Comparison of ENCODE assay signal across 8 cellular contexts in genomic region chr2:11784747-11785610, GRCh38. TPM values are rescaled to one million over a fixed set of nuclear protein-coding genes. Genes with fewer than 3 reads are reported as not detected.
A peak's percentile ranks its signal among the peaks of the same experiment; 100 is the strongest.
DNase-seq lines count a peak whose midpoint lies in the region; ATAC-seq, FAIRE-seq and TF ChIP-seq lines count a peak whose summit lies in the region.

No MANE protein-coding gene starts in this region.

- H3K4me1 ChIP-seq in astrocyte (ENCODE audit: insufficient read depth, low read length) (peaks cover 7% of the 10 kb centered on the region), hepatocyte (ENCODE audit: insufficient read depth) (no peaks in the 10 kb centered on the region)

- no peak for ATAC-seq in GM19467 (IDR thresholded peaks at IDR 0.05; ENCODE audit: unreplicated experiment)
- ATAC-seq in GM21515 (IDR thresholded peaks at IDR 0.05; ENCODE audit: unreplicated experiment): no peak

- H2AFZ ChIP-seq in astrocyte (ENCODE audit: low read depth, low read length) (peak overlapping the region; percentile 97), hepatocyte (no peak overlapping the region)

- H3K36me3 Mint-ChIP-seq in astrocyte (ENCODE audit: low read depth, unreplicated experiment): peaks cover 3% of the 10 kb centered on the region

- no peak overlapping the region for H3K27ac Mint-ChIP-seq in astrocyte (ENCODE audit: unreplicated experiment)

- H3K79me2 ChIP-seq in astrocyte (ENCODE audit: insufficient read depth, low read length) (no peaks in the 10 kb centered on the region), hepatocyte (no peaks in the 10 kb centered on the region)

- H3K9me3 Mint-ChIP-seq in astrocyte (ENCODE audit: unreplicated experiment): no peaks in the 10 kb centered on the region

- H4K20me1 ChIP-seq in astrocyte (ENCODE audit: insufficient read depth, low read length) (peaks cover 21% of the 10 kb centered on the region), hepatocyte (ENCODE audit: insufficient read depth, poor library complexity, severe bottlenecking) (peaks cover 4% of the 10 kb centered on the region)

- H3K27me3 ChIP-seq in astrocyte (ENCODE audit: insufficient read depth, low read length) (no peaks in the 10 kb centered on the region), hepatocyte (no peaks in the 10 kb centered on the region)

- peak overlapping the region; percentile 65 for H3K9ac ChIP-seq in astrocyte (ENCODE audit: low read length)

- no peak for FAIRE-seq in astrocyte (lab: Jason Lieb, UNC)

- 39% methylated on average over 50 of the region's 50 CpGs for WGBS in hepatocyte (ENCODE audit: low lambda C conversion rate, missing lambda C conversion rate)

- peak overlapping the region; percentile 75 for H3K4me3 Mint-ChIP-seq in astrocyte (ENCODE audit: unreplicated experiment)

- H3K4me1 Mint-ChIP-seq in astrocyte (ENCODE audit: low read depth, unreplicated experiment): no peaks in the 10 kb centered on the region

- H3K4me3 ChIP-seq in astrocyte (ENCODE audit: insufficient read depth, low read depth, low read length): peak overlapping the region; percentile 55
- no peak overlapping the region for H3K4me3 ChIP-seq in hepatocyte

- peaks cover 56% of the 10 kb centered on the region for H3K36me3 ChIP-seq in astrocyte (ENCODE audit: insufficient read depth, low read length)
- peaks cover 3% of the 10 kb centered on the region for H3K36me3 ChIP-seq in hepatocyte (replicated peaks; ENCODE audit: insufficient read depth, low read depth)

- H3K4me2 ChIP-seq in astrocyte (ENCODE audit: low read length) (peak overlapping the region; percentile 89), hepatocyte (peak overlapping the region; percentile 78)

- DNase-seq in activated CD4-positive, alpha-beta T cell treated with anti-CD3 and anti-CD28 coated beads for 24 hours (ENCODE audit: low read depth in 2 of 2): peak; percentile 15 to 23
- DNase-seq in activated CD4-positive, alpha-beta T cell treated with anti-CD3 and anti-CD28 coated beads for 1 hour: no peak
- peak in 4 of 5 donors; percentile 17 to 42 (median 27) for DNase-seq in T-helper 1 cell
- DNase-seq in astrocyte (ENCODE audit: low read depth): peak; percentile 46
- peak; percentile 60 for DNase-seq in hepatocyte (ENCODE audit: low spot score)
- DNase-seq in retina: peak; percentile 91

- H3K27ac ChIP-seq in astrocyte (ENCODE audit: low read depth, low read length): no peak overlapping the region
- H3K27ac ChIP-seq in hepatocyte: no peak overlapping the region

- H3K9me2 ChIP-seq in hepatocyte (replicated peaks; ENCODE audit: insufficient read depth): no peaks in the 10 kb centered on the region

- peak; percentile 79 for TF ChIP-seq CTCF in astrocyte (IDR thresholded peaks at IDR 0.05; ENCODE audit: insufficient read depth, low read depth, low read length)
- peak; percentile 95 for TF ChIP-seq CTCF in hepatocyte (IDR thresholded peaks at IDR 0.05; ENCODE audit: poor library complexity)

- H3K9me3 ChIP-seq in astrocyte (ENCODE audit: insufficient read depth, low read depth, low read length) (no peaks in the 10 kb centered on the region), hepatocyte (ENCODE audit: low read depth) (no peaks in the 10 kb centered on the region)

- no peaks in the 10 kb centered on the region for H3K27me3 Mint-ChIP-seq in astrocyte (ENCODE audit: low read depth, unreplicated experiment)

RNA-seq across cellular contexts. Expression of gene LPIN1, which starts 38.5 kb away (rescaled TPM):
- total RNA-seq in astrocyte: 16.1 and 23.4 TPM in 2 replicates
- total RNA-seq in hepatocyte: 35.3 and 42.6 TPM in 2 replicates
- 34.5 and 45.8 TPM in 2 replicates for polyA plus RNA-seq in hepatocyte
